Comparison of ENCODE assay signal across 26 cellular contexts in genomic region chr2:123816203-123816602, GRCh38.
DNase-seq lines count a peak whose midpoint lies in the region; ATAC-seq and FAIRE-seq lines count a peak whose summit lies in the region.
"Had no signal": no experiment of that assay in that cellular context is flagged by ENCODE, and none has a peak within 500 bp of the region (broad histone marks: within the 10 kb centered on the region; RNA-seq: fewer than 3 reads in every experiment).

No MANE protein-coding gene starts in this region.

- peaks cover 5% of the 10 kb centered on the region for H3K4me1 ChIP-seq in endocrine pancreas (ENCODE audit: control insufficient read depth, insufficient read depth, low read length)
- H3K4me1 ChIP-seq: A549; BE2C; BLaER1 treated with 17β-estradiol and CSF1 and Interleukin-3, amounts not matched to agents 10 nM and 100 nM had no signal

- DNase-seq in RCC 7860 (ENCODE audit: low spot score) (no peak), pons (ENCODE audit: low spot score) (peak; percentile 25)
- no peak for DNase-seq in activated CD8-positive, alpha-beta T cell treated with anti-CD3 and anti-CD28 coated beads, Interleukin-2, amount 10 ng/mL, durations not matched to agents 7 days and 5 days
- DNase-seq: 8988T; ACHN; AML-193; BE2C; CD4-positive, alpha-beta T cell; CD8-positive, alpha-beta memory T cell; DMS 273 treated with DMSO at 0.1 percent for 48 hours; DMS79; EL; GDM1; H9 had no signal

- CTCF ChIA-PET in activated CD8-positive, alpha-beta T cell treated with anti-CD3 and anti-CD28 coated beads, Interleukin-2, amount 10 ng/mL, durations not matched to agents 7 days and 5 days (lab: Charles Lee) = no interaction called here

- no peaks in the 10 kb centered on the region for H3K4me1 Mint-ChIP-seq in activated CD8-positive, alpha-beta T cell treated with anti-CD3 and anti-CD28 coated beads, Interleukin-2, amount 10 ng/mL, durations not matched to agents 7 days and 5 days (ENCODE audit: low read depth)
- H3K4me1 Mint-ChIP-seq: CD14-positive monocyte; CD8-positive, alpha-beta memory T cell; GM23338; H9 had no signal

- POLR2A ChIA-PET in activated CD8-positive, alpha-beta T cell treated with anti-CD3 and anti-CD28 coated beads, Interleukin-2, amount 10 ng/mL, durations not matched to agents 7 days and 5 days (lab: Charles Lee) = no interaction called here

- peak overlapping the region; percentile 26 for H3K4me3 ChIP-seq in endocrine pancreas (ENCODE audit: control insufficient read depth, insufficient read depth, low read length)
- H3K4me3 ChIP-seq: A549; BLaER1 treated with 17β-estradiol and CSF1 and Interleukin-3, amounts not matched to agents 10 nM and 100 nM; GM12878; GM23338 had no signal

- H3K9ac ChIP-seq in endocrine pancreas (ENCODE audit: control insufficient read depth, insufficient read depth, low read length) = no peak overlapping the region
- H3K9ac ChIP-seq: BLaER1 treated with 17β-estradiol and CSF1 and Interleukin-3, amounts not matched to agents 10 nM and 100 nM had no signal

- H3K27me3 ChIP-seq in endocrine pancreas (ENCODE audit: control insufficient read depth, insufficient read depth, low read length) = no peaks in the 10 kb centered on the region
- H3K27me3 ChIP-seq: BE2C; BLaER1 treated with 17β-estradiol and CSF1 and Interleukin-3, amounts not matched to agents 10 nM and 100 nM had no signal

- no peaks in the 10 kb centered on the region for H3K36me3 ChIP-seq in endocrine pancreas (ENCODE audit: control insufficient read depth, insufficient read depth, low read length)
- H3K36me3 ChIP-seq: BE2C; BLaER1 treated with 17β-estradiol and CSF1 and Interleukin-3, amounts not matched to agents 10 nM and 100 nM had no signal

- H3K9me3 ChIP-seq in endocrine pancreas (ENCODE audit: control insufficient read depth, low read length) = no peaks in the 10 kb centered on the region
- H3K9me3 ChIP-seq: BE2C; BLaER1 treated with 17β-estradiol and CSF1 and Interleukin-3, amounts not matched to agents 10 nM and 100 nM had no signal

- peaks cover 16% of the 10 kb centered on the region for H3K9me3 Mint-ChIP-seq in activated CD8-positive, alpha-beta T cell treated with anti-CD3 and anti-CD28 coated beads, Interleukin-2, amount 10 ng/mL, durations not matched to agents 7 days and 5 days (ENCODE audit: insufficient read depth)
- H3K9me3 Mint-ChIP-seq: CD4-positive, alpha-beta T cell; H9 had no signal

- H3K27ac Mint-ChIP-seq in activated CD8-positive, alpha-beta T cell treated with anti-CD3 and anti-CD28 coated beads, Interleukin-2, amount 10 ng/mL, durations not matched to agents 7 days and 5 days = no peak overlapping the region
- H3K27ac Mint-ChIP-seq: CD14-positive monocyte; CD4-positive, alpha-beta T cell; CD8-positive, alpha-beta memory T cell; GM23338; H9 had no signal

- H3K36me3 Mint-ChIP-seq in activated CD8-positive, alpha-beta T cell treated with anti-CD3 and anti-CD28 coated beads, Interleukin-2, amount 10 ng/mL, durations not matched to agents 7 days and 5 days (ENCODE audit: low read depth) = no peaks in the 10 kb centered on the region
- H3K36me3 Mint-ChIP-seq: CD14-positive monocyte; CD8-positive, alpha-beta memory T cell had no signal

- no peak for ATAC-seq in HG03342 (IDR thresholded peaks at IDR 0.05; ENCODE audit: unreplicated experiment)
- ATAC-seq in activated CD8-positive, alpha-beta T cell treated with anti-CD3 and anti-CD28 coated beads, Interleukin-2, amount 10 ng/mL, durations not matched to agents 7 days and 5 days = no peak
- ATAC-seq in HG03196 (IDR thresholded peaks at IDR 0.05; ENCODE audit: unreplicated experiment) = no peak
- ATAC-seq: A549, GM12878, GM23338, HCT116 had no signal

- FAIRE-seq in RCC 7860 (lab: Jason Lieb, UNC) = peak; percentile 54
- FAIRE-seq in islet of Langerhans (lab: Jason Lieb, UNC) = peak; percentile 58
- FAIRE-seq: A549, D721Med, GM12878, GM19239 had no signal

- no peaks in the 10 kb centered on the region for H3K27me3 Mint-ChIP-seq in activated CD8-positive, alpha-beta T cell treated with anti-CD3 and anti-CD28 coated beads, Interleukin-2, amount 10 ng/mL, durations not matched to agents 7 days and 5 days (ENCODE audit: low read depth)
- H3K27me3 Mint-ChIP-seq: CD4-positive, alpha-beta T cell; CD8-positive, alpha-beta memory T cell had no signal

- no peak overlapping the region for H3K4me3 Mint-ChIP-seq in activated CD8-positive, alpha-beta T cell treated with anti-CD3 and anti-CD28 coated beads, Interleukin-2, amount 10 ng/mL, durations not matched to agents 7 days and 5 days
- H3K4me3 Mint-ChIP-seq: CD14-positive monocyte; CD4-positive, alpha-beta T cell; CD8-positive, alpha-beta memory T cell; GM23338; H9 had no signal
